Comparison of ENCODE assay signal across 17 cellular contexts in genomic region chr10:85623342-85623741, GRCh38.
A peak's percentile ranks its signal among the peaks of the same experiment; 100 is the strongest.
DNase-seq lines count a peak whose midpoint lies in the region; TF ChIP-seq lines count a peak whose summit lies in the region.
"Had no signal": no experiment of that assay in that cellular context is flagged by ENCODE, and none has a peak within 500 bp of the region (broad histone marks: within the 10 kb centered on the region; RNA-seq: fewer than 3 reads in every experiment).

No MANE protein-coding gene starts in this region.

- no peak for TF ChIP-seq CTCF in Caco-2 (IDR thresholded peaks at IDR 0.05; ENCODE audit: insufficient read depth in 1 of 2, low read depth in 1 of 2, low read length in 1 of 2, severe bottlenecking in 1 of 2, unreplicated experiment in 1 of 2)
- no peak for TF ChIP-seq CTCF in coronary artery (IDR thresholded peaks at IDR 0.05)
- no peak for TF ChIP-seq CTCF in vagina (IDR thresholded peaks at IDR 0.05)

- peak overlapping the region; percentile 56 for H3K4me2 ChIP-seq in BLaER1
- H3K4me2 ChIP-seq: GM23338 had no signal

- no peaks in the 10 kb centered on the region for H3K36me3 Mint-ChIP-seq in Caco-2 (ENCODE audit: insufficient read depth, unreplicated experiment)

- no peaks in the 10 kb centered on the region for H3K27me3 ChIP-seq in BLaER1
- H3K27me3 ChIP-seq in Caco-2 (replicated peaks; ENCODE audit: control insufficient read depth, insufficient read depth, low read length): no peaks in the 10 kb centered on the region
- H3K27me3 ChIP-seq in vagina: no peaks in the 10 kb centered on the region

- H3K27ac ChIP-seq in BLaER1 (no peak overlapping the region), coronary artery (no peak overlapping the region), vagina (no peak overlapping the region)

- POLR2A ChIA-PET in Caco-2 (lab: Charles Lee): no interaction called here

- H3K4me3 ChIP-seq in BLaER1 (no peak overlapping the region), Caco-2 (ENCODE audit: low read depth, low read length) (no peak overlapping the region), coronary artery (no peak overlapping the region), vagina (no peak overlapping the region)
- H3K4me3 ChIP-seq: GM12878, GM23338, K562 had no signal

- peaks cover 28% of the 10 kb centered on the region for H3K4me1 Mint-ChIP-seq in Caco-2 (ENCODE audit: low read depth, unreplicated experiment)
- H3K4me1 Mint-ChIP-seq: GM23338 had no signal

- in situ Hi-C loops in KBM-7 (cut with MboI; ENCODE audit: low pct_unique_long_range_greater_than_20kb, low sequenced_read_pairs): no loop called here

- H3K4me1 ChIP-seq in BLaER1 (peaks cover 13% of the 10 kb centered on the region), Caco-2 (peaks cover 32% of the 10 kb centered on the region), vagina (no peaks in the 10 kb centered on the region)

- H3K36me3 ChIP-seq in BLaER1: no peaks in the 10 kb centered on the region
- H3K36me3 ChIP-seq in Caco-2 (ENCODE audit: control insufficient read depth, insufficient read depth, low read length): no peaks in the 10 kb centered on the region
- H3K36me3 ChIP-seq in vagina: no peaks in the 10 kb centered on the region

- peak overlapping the region; percentile 19 for H3K27ac Mint-ChIP-seq in Caco-2 (ENCODE audit: unreplicated experiment)
- H3K27ac Mint-ChIP-seq: CD4-positive, alpha-beta T cell; GM23338; HFFc6 had no signal

- intact Hi-C loops in Caco-2 (cut with micrococcal nuclease; ENCODE audit: unreplicated experiment): loop anchor here (5.0 kb wide), 1 partner anchor 64 kb away; no protein-coding TSS in a partner anchor
- intact Hi-C loops in vagina (cut with DNase I): no loop called here

- no peaks in the 10 kb centered on the region for H3K27me3 Mint-ChIP-seq in Caco-2 (ENCODE audit: insufficient read depth, unreplicated experiment)
- H3K27me3 Mint-ChIP-seq: CD4-positive, alpha-beta T cell had no signal

- CTCF ChIA-PET in Caco-2 (lab: Charles Lee): no interaction called here

- no peak for TF ChIP-seq POLR2A in vagina (IDR thresholded peaks at IDR 0.05)

- H3K9me3 ChIP-seq in BLaER1 (no peaks in the 10 kb centered on the region), Caco-2 (no peaks in the 10 kb centered on the region), vagina (no peaks in the 10 kb centered on the region)

- H4K20me1 ChIP-seq in BLaER1: no peaks in the 10 kb centered on the region

- H3K4me3 Mint-ChIP-seq in Caco-2 (ENCODE audit: unreplicated experiment): no peak overlapping the region
- H3K4me3 Mint-ChIP-seq: CD4-positive, alpha-beta T cell; GM23338; HFFc6 had no signal

- DNase-seq in Caco-2: no peak
- DNase-seq in coronary artery (ENCODE audit: low spot score): peak; percentile 17
- peak; percentile 40 to 69 for DNase-seq in vagina (ENCODE audit: extremely low spot score in 2 of 2)
- DNase-seq in KBM-7: no peak
- no peak for DNase-seq in stimulated activated CD4-positive, alpha-beta T cell treated with anti-CD3 and anti-CD28 coated beads, Interleukin-4, amount 100 ng/mL, for 4 hours
- DNase-seq in stimulated activated CD4-positive, alpha-beta T cell treated with anti-CD3 and anti-CD28 coated beads, Interleukin-4, amount 100 ng/mL, for 24 hours: no peak
- DNase-seq: 8988T; C1 segment of cervical spinal cord; CD4-positive, alpha-beta T cell; DMS79 treated with DMSO at 0.1 percent for 48 hours; EL; HFFc6; IMR-90 had no signal

- no TSS peak for BruUV-seq in Caco-2 (replicated peaks; lab: Mats Ljungman, UMichigan)

- H3K9ac ChIP-seq in BLaER1: no peak overlapping the region

- H3K9me3 Mint-ChIP-seq in Caco-2 (ENCODE audit: unreplicated experiment): no peaks in the 10 kb centered on the region
- H3K9me3 Mint-ChIP-seq: CD4-positive, alpha-beta T cell had no signal

Comparison
In these comparisons a context has a peak if more than half of its experiments do, and no peak if none do; other contexts are left out.
1. DNase-seq: peak in coronary artery (single experiment) and vagina (2 of 2); none in Caco-2 (0 of 2), KBM-7 (single experiment), stimulated activated CD4-positive, alpha-beta T cell treated with anti-CD3 and anti-CD28 coated beads, Interleukin-4, amount 100 ng/mL, for 4 hours (0 of 2) and stimulated activated CD4-positive, alpha-beta T cell treated with anti-CD3 and anti-CD28 coated beads, Interleukin-4, amount 100 ng/mL, for 24 hours (single experiment).